ENCODE assay signal across 22 cellular contexts in the genomic region with DNA sequence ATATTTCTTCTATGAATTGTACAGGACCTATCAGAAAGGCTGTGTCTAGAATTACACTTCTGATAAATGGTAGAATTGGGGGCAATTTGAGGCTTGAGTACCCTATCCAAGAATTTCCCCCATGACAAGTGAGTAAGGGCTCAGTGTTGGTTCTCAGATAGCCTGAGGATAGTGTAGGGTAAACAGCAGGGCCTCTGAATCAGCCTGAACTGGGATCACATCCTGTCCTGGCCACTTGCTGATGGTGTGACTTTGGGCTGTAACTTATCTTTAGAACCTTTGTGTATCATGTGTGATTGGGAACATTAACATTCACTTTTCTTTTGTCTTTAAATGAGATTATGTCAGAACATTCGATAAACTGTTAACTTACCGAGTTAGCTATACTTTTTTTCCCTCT.
DNase-seq lines count a peak whose midpoint lies in the region; ATAC-seq and TF ChIP-seq lines count a peak whose summit lies in the region.
"Had no signal": no experiment of that assay in that cellular context is flagged by ENCODE, and none has a peak within 500 bp of the region (broad histone marks: within the 10 kb centered on the region; RNA-seq: fewer than 3 reads in every experiment).

No MANE protein-coding gene starts in this region.

- POLR2A ChIA-PET in PC-3 (lab: Charles Lee; ENCODE audit: unreplicated experiment) = no interaction called here

- H3K56ac ChIP-seq in mesendoderm (ENCODE audit: low read length) = no peak overlapping the region

- H3K9me2 ChIP-seq in PC-3 (replicated peaks; ENCODE audit: low read length) = no peaks in the 10 kb centered on the region

- CTCF ChIA-PET in PC-3 (lab: Charles Lee) = no interaction called here

- H3K27me3 Mint-ChIP-seq in endodermal cell (ENCODE audit: insufficient read depth) = peaks cover 88% of the 10 kb centered on the region
- H3K27me3 Mint-ChIP-seq in activated T-helper 1 cell treated with anti-CD3 and anti-CD28 coated beads, Interleukin-12 subunit alpha, Interleukin-12 subunit beta, Interleukin-2, Interleukin-4 antibody, amounts not matched to agents 30 ng/mL and 10 ng/mL and 1 ng/mL, durations not matched to agents 14 hours and 24 hours and 36 hours (ENCODE audit: insufficient read depth) = peaks cover 14% of the 10 kb centered on the region
- peaks cover 27% of the 10 kb centered on the region for H3K27me3 Mint-ChIP-seq in activated naive CD8-positive, alpha-beta T cell treated with anti-CD3 and anti-CD28 coated beads for 36 hours

- ATAC-seq in PC-3 (peak; percentile 73), GM21786 (IDR thresholded peaks at IDR 0.05; ENCODE audit: unreplicated experiment) (no peak)
- ATAC-seq: Right ventricle myocardium inferior had no signal

- peaks cover 9% of the 10 kb centered on the region for H3K4me1 Mint-ChIP-seq in endodermal cell
- H3K4me1 Mint-ChIP-seq in activated T-helper 1 cell treated with anti-CD3 and anti-CD28 coated beads, Interleukin-12 subunit alpha, Interleukin-12 subunit beta, Interleukin-2, Interleukin-4 antibody, amounts not matched to agents 30 ng/mL and 10 ng/mL and 1 ng/mL, durations not matched to agents 14 hours and 24 hours and 36 hours (ENCODE audit: low read depth) = no peaks in the 10 kb centered on the region
- no peaks in the 10 kb centered on the region for H3K4me1 Mint-ChIP-seq in activated naive CD8-positive, alpha-beta T cell treated with anti-CD3 and anti-CD28 coated beads for 36 hours
- H3K4me1 Mint-ChIP-seq: CD4-positive, alpha-beta memory T cell; H9 had no signal

- no TSS peak for BruUV-seq in PC-3 (replicated peaks; lab: Mats Ljungman, UMichigan)

- no peak for TF ChIP-seq CTCF in PC-3 (conservative IDR thresholded peaks at IDR 0.05; ENCODE audit: low read depth, low read length)
- no peak for TF ChIP-seq CTCF in endodermal cell (conservative IDR thresholded peaks at IDR 0.05)

- intact Hi-C loops in PC-3 (cut with micrococcal nuclease) = no loop called here
- intact Hi-C loops in activated T-helper 1 cell treated with anti-CD3 and anti-CD28 coated beads, Interleukin-12 subunit alpha, Interleukin-12 subunit beta, Interleukin-2, Interleukin-4 antibody, amounts not matched to agents 30 ng/mL and 10 ng/mL and 1 ng/mL, durations not matched to agents 14 hours and 24 hours and 36 hours (cut with micrococcal nuclease) = no loop called here

- H2BK15ac ChIP-seq in mesendoderm (replicated peaks; ENCODE audit: low read depth) = no peak overlapping the region

- H3K9me3 Mint-ChIP-seq in endodermal cell = no peaks in the 10 kb centered on the region
- H3K9me3 Mint-ChIP-seq in activated T-helper 1 cell treated with anti-CD3 and anti-CD28 coated beads, Interleukin-12 subunit alpha, Interleukin-12 subunit beta, Interleukin-2, Interleukin-4 antibody, amounts not matched to agents 30 ng/mL and 10 ng/mL and 1 ng/mL, durations not matched to agents 14 hours and 24 hours and 36 hours = no peaks in the 10 kb centered on the region
- no peaks in the 10 kb centered on the region for H3K9me3 Mint-ChIP-seq in activated naive CD8-positive, alpha-beta T cell treated with anti-CD3 and anti-CD28 coated beads for 36 hours
- H3K9me3 Mint-ChIP-seq: CD4-positive, alpha-beta memory T cell; H9 had no signal

- WGBS in endodermal cell (ENCODE audit: insufficient coverage in 1 of 2, insufficient read length in 1 of 2), 2 experiments = 23 to 80% methylated on average over 2 of the region's 2 CpGs
- WGBS in mesendoderm (ENCODE audit: extremely low coverage, insufficient coverage, low lambda C conversion rate) = no CpG with 5 or more reads among the region's 2 CpGs

- H3K4me3 Mint-ChIP-seq in endodermal cell = no peak overlapping the region
- H3K4me3 Mint-ChIP-seq in activated T-helper 1 cell treated with anti-CD3 and anti-CD28 coated beads, Interleukin-12 subunit alpha, Interleukin-12 subunit beta, Interleukin-2, Interleukin-4 antibody, amounts not matched to agents 30 ng/mL and 10 ng/mL and 1 ng/mL, durations not matched to agents 14 hours and 24 hours and 36 hours = no peak overlapping the region
- H3K4me3 Mint-ChIP-seq in activated naive CD8-positive, alpha-beta T cell treated with anti-CD3 and anti-CD28 coated beads for 36 hours = no peak overlapping the region
- H3K4me3 Mint-ChIP-seq: CD4-positive, alpha-beta memory T cell; H9 had no signal

- no peak overlapping the region for H3K27ac ChIP-seq in PC-3 (ENCODE audit: low read length)
- no peak overlapping the region for H3K27ac ChIP-seq in endodermal cell (ENCODE audit: low read depth, low read length)
- H3K27ac ChIP-seq in mesendoderm (ENCODE audit: low read depth, low read length) = no peak overlapping the region
- H3K27ac ChIP-seq: GM23248, SJSA1 had no signal

- DNase-seq in ELF-1 (ENCODE audit: low read depth, low spot score) = peak; percentile 25
- peak; percentile 59 for DNase-seq in PC-3
- peak; percentile 69 for DNase-seq in endodermal cell
- peak; percentile 86 for DNase-seq in mesendoderm
- DNase-seq in NCI-H1436 (lab: John Stamatoyannopoulos, UW) = no peak
- DNase-seq in activated T-helper 1 cell treated with anti-CD3 and anti-CD28 coated beads, Interleukin-12 subunit alpha, Interleukin-12 subunit beta, Interleukin-2, Interleukin-4 antibody, amounts not matched to agents 30 ng/mL and 10 ng/mL and 1 ng/mL, durations not matched to agents 14 hours and 24 hours and 36 hours (ENCODE audit: low spot score) = no peak
- no peak for DNase-seq in activated naive CD8-positive, alpha-beta T cell treated with anti-CD3 and anti-CD28 coated beads for 36 hours
- DNase-seq: C1 segment of cervical spinal cord; Caco-2; CD4-positive, alpha-beta memory T cell; GM23248; H9; Karpas-422; NCI-H1092 treated with DMSO at 0.1 percent for 48 hours; NCI-H146; NCI-H1930; NCI-H446; NCI-H524 treated with DMSO at 0.1 percent for 48 hours; NCI-H774 had no signal

- H2AFZ ChIP-seq in PC-3 (ENCODE audit: low read length) = no peak overlapping the region
- H2AFZ ChIP-seq: GM23248 had no signal

- no peak overlapping the region for H3K27ac Mint-ChIP-seq in endodermal cell
- H3K27ac Mint-ChIP-seq in activated T-helper 1 cell treated with anti-CD3 and anti-CD28 coated beads, Interleukin-12 subunit alpha, Interleukin-12 subunit beta, Interleukin-2, Interleukin-4 antibody, amounts not matched to agents 30 ng/mL and 10 ng/mL and 1 ng/mL, durations not matched to agents 14 hours and 24 hours and 36 hours = no peak overlapping the region
- no peak overlapping the region for H3K27ac Mint-ChIP-seq in activated naive CD8-positive, alpha-beta T cell treated with anti-CD3 and anti-CD28 coated beads for 36 hours
- H3K27ac Mint-ChIP-seq: CD4-positive, alpha-beta memory T cell; H9 had no signal

- no peak overlapping the region for H2BK5ac ChIP-seq in mesendoderm (ENCODE audit: low read length)

- no peak overlapping the region for H2BK120ac ChIP-seq in mesendoderm (ENCODE audit: low read depth, low read length)

- H3K4me3 ChIP-seq in PC-3 (ENCODE audit: low read length) (no peak overlapping the region), endodermal cell (ENCODE audit: low read length) (no peak overlapping the region), mesendoderm (ENCODE audit: low read length) (no peak overlapping the region)
- H3K4me3 ChIP-seq: GM23248, SJSA1 had no signal

- no peak overlapping the region for H3K9ac ChIP-seq in PC-3 (ENCODE audit: low read length)
- no peak overlapping the region for H3K9ac ChIP-seq in endodermal cell (ENCODE audit: extremely low read depth, low read length, poor library complexity, severe bottlenecking)
- H3K9ac ChIP-seq in mesendoderm (ENCODE audit: low read length) = no peak overlapping the region
- H3K9ac ChIP-seq: GM23248 had no signal

- H3K27me3 ChIP-seq in PC-3 (ENCODE audit: low read length) (no peaks in the 10 kb centered on the region), endodermal cell (ENCODE audit: control insufficient read depth, insufficient read depth, low read length, poor library complexity, severe bottlenecking) (peaks cover 93% of the 10 kb centered on the region), mesendoderm (ENCODE audit: insufficient read depth, low read length, poor library complexity) (no peaks in the 10 kb centered on the region)
- H3K27me3 ChIP-seq: SJSA1 had no signal

- H3F3A ChIP-seq in PC-3 (ENCODE audit: low read length, unreplicated experiment) = no peaks in the 10 kb centered on the region

- no peak overlapping the region for H2AK5ac ChIP-seq in mesendoderm (ENCODE audit: low read length)

- H3K4me1 ChIP-seq in PC-3 (ENCODE audit: insufficient read depth, low read length) (peaks cover 9% of the 10 kb centered on the region), endodermal cell (ENCODE audit: control insufficient read depth, insufficient read depth, low read length) (no peaks in the 10 kb centered on the region), mesendoderm (ENCODE audit: control insufficient read depth, low read depth, low read length) (no peaks in the 10 kb centered on the region)
- H3K4me1 ChIP-seq: Caco-2, SJSA1 had no signal

- H3K23ac ChIP-seq in mesendoderm (ENCODE audit: low read length) = no peak overlapping the region

- H3K79me1 ChIP-seq in mesendoderm (ENCODE audit: low read length) = no peaks in the 10 kb centered on the region

- H3K18ac ChIP-seq in mesendoderm (ENCODE audit: low read length) = no peak overlapping the region

- H3K9me3 ChIP-seq in PC-3 (ENCODE audit: low read length) = no peaks in the 10 kb centered on the region
- no peaks in the 10 kb centered on the region for H3K9me3 ChIP-seq in endodermal cell (ENCODE audit: control insufficient read depth, low read length)
- H3K9me3 ChIP-seq: Caco-2, SJSA1 had no signal

- H4K8ac ChIP-seq in mesendoderm (ENCODE audit: low read depth, low read length) = no peak overlapping the region

- H3K36me3 Mint-ChIP-seq in endodermal cell (ENCODE audit: low read depth) = no peaks in the 10 kb centered on the region
- H3K36me3 Mint-ChIP-seq in activated T-helper 1 cell treated with anti-CD3 and anti-CD28 coated beads, Interleukin-12 subunit alpha, Interleukin-12 subunit beta, Interleukin-2, Interleukin-4 antibody, amounts not matched to agents 30 ng/mL and 10 ng/mL and 1 ng/mL, durations not matched to agents 14 hours and 24 hours and 36 hours (ENCODE audit: low read depth) = peaks cover 2% of the 10 kb centered on the region
- no peaks in the 10 kb centered on the region for H3K36me3 Mint-ChIP-seq in activated naive CD8-positive, alpha-beta T cell treated with anti-CD3 and anti-CD28 coated beads for 36 hours
- H3K36me3 Mint-ChIP-seq: CD4-positive, alpha-beta memory T cell had no signal

- H4K20me1 ChIP-seq in PC-3 (ENCODE audit: low read length) = no peaks in the 10 kb centered on the region

- H3K36me3 ChIP-seq in PC-3 (ENCODE audit: low read depth, low read length) = no peaks in the 10 kb centered on the region
- no peaks in the 10 kb centered on the region for H3K36me3 ChIP-seq in endodermal cell (ENCODE audit: control insufficient read depth, insufficient read depth, low read length)
- no peaks in the 10 kb centered on the region for H3K36me3 ChIP-seq in mesendoderm (ENCODE audit: control insufficient read depth, insufficient read depth, low read length)
- H3K36me3 ChIP-seq: SJSA1 had no signal

- peak overlapping the region; percentile 25 for H3K4ac ChIP-seq in mesendoderm (ENCODE audit: low read depth, low read length)

- H3K79me2 ChIP-seq in PC-3 (ENCODE audit: low read length) = no peaks in the 10 kb centered on the region
- H3K79me2 ChIP-seq in mesendoderm (ENCODE audit: control insufficient read depth, insufficient read depth, low read length) = no peaks in the 10 kb centered on the region

- no peak overlapping the region for H4K5ac ChIP-seq in mesendoderm (ENCODE audit: low read length)

- no peak overlapping the region for H3K4me2 ChIP-seq in PC-3 (ENCODE audit: low read length)
- H3K4me2 ChIP-seq in mesendoderm (ENCODE audit: low read length) = no peak overlapping the region

Comparison
In these comparisons a context has a peak if more than half of its experiments do, and no peak if none do; other contexts are left out.
1. DNase-seq: peak in ELF-1 (single experiment), PC-3 (single experiment), endodermal cell (single experiment) and mesendoderm (single experiment); none in NCI-H1436 (single experiment), activated T-helper 1 cell treated with anti-CD3 and anti-CD28 coated beads, Interleukin-12 subunit alpha, Interleukin-12 subunit beta, Interleukin-2, Interleukin-4 antibody, amounts not matched to agents 30 ng/mL and 10 ng/mL and 1 ng/mL, durations not matched to agents 14 hours and 24 hours and 36 hours (single experiment) and activated naive CD8-positive, alpha-beta T cell treated with anti-CD3 and anti-CD28 coated beads for 36 hours (single experiment).